15 cellular contexts compared by ENCODE assay signal in genomic region chr20:44467289-44467883, GRCh38. TPM values are rescaled to one million over a fixed set of nuclear protein-coding genes. Genes with fewer than 3 reads are reported as not detected.
DNase-seq lines count a peak whose midpoint lies in the region; ATAC-seq and TF ChIP-seq lines count a peak whose summit lies in the region.
"Had no signal": no experiment of that assay in that cellular context is flagged by ENCODE, and none has a peak within 500 bp of the region (broad histone marks: within the 10 kb centered on the region; RNA-seq: fewer than 3 reads in every experiment).

No MANE protein-coding gene starts in this region.

- ATAC-seq in left ventricle myocardium superior = peak; percentile 85
- no peak for ATAC-seq in HG03108 (IDR thresholded peaks at IDR 0.05; ENCODE audit: unreplicated experiment)
- ATAC-seq: esophagus mucosa, left lung had no signal

- peak overlapping the region; percentile 58 for H3K27ac Mint-ChIP-seq in MCF 10A (ENCODE audit: low read depth, unreplicated experiment)
- H3K27ac Mint-ChIP-seq: HFFc6 had no signal

- no peaks in the 10 kb centered on the region for H3K36me3 Mint-ChIP-seq in MCF 10A (ENCODE audit: insufficient read depth, unreplicated experiment)

- DNase-seq in MCF 10A (ENCODE audit: unreplicated experiment) = peak; percentile 97
- peak; percentile 58 for DNase-seq in left ventricle myocardium superior
- no peak for DNase-seq in T-helper 9 cell
- no peak for DNase-seq in COR-L47 (lab: John Stamatoyannopoulos, UW)
- no peak for DNase-seq in activated CD4-positive, alpha-beta T cell treated with anti-CD3 and anti-CD28 coated beads, Interleukin-2, amount 50 U/mL, for 48 hours
- DNase-seq: HFFc6, left lung, NCI-H1436 treated with DMSO at 0.1 percent for 48 hours, NCI-H774, trophoblast cell had no signal

- CTCF ChIA-PET in MCF 10A (lab: Yijun Ruan, JAX) = interaction anchor here (0.6 to 16.6 kb wide), 11 partner anchors 14 to 733 kb away, joined by 3 to 347 read pairs (median 6); partner anchors contain the start of gene FITM2

- H3K79me2 ChIP-seq in ACC112 (ENCODE audit: control insufficient read depth, insufficient read depth, low read length, unreplicated experiment) (no peaks in the 10 kb centered on the region), parathyroid adenoma (no peaks in the 10 kb centered on the region)

- no peaks in the 10 kb centered on the region for H3K9me3 ChIP-seq in parathyroid adenoma (ENCODE audit: control insufficient read depth, low read length)
- H3K9me3 ChIP-seq: left lung had no signal

- H3K27me3 ChIP-seq in ACC112 (ENCODE audit: insufficient read depth, low read length) = no peaks in the 10 kb centered on the region
- H3K27me3 ChIP-seq in parathyroid adenoma (ENCODE audit: control insufficient read depth, insufficient read depth, low read length) = no peaks in the 10 kb centered on the region
- H3K27me3 ChIP-seq: left lung had no signal

- H3K4me3 ChIP-seq in ACC112 (ENCODE audit: low read depth, low read length) (peak overlapping the region; percentile 23; the same call in 1 of the 2 replicates), parathyroid adenoma (ENCODE audit: low read depth, low read length) (no peak overlapping the region)
- H3K4me3 ChIP-seq: left lung had no signal

- H3K9me3 Mint-ChIP-seq in MCF 10A (ENCODE audit: unreplicated experiment) = no peaks in the 10 kb centered on the region
- H3K9me3 Mint-ChIP-seq: HFFc6, neural crest cell had no signal

- POLR2A ChIA-PET in MCF 10A (lab: Yijun Ruan, JAX) = interaction anchor here (0.6 to 2.5 kb wide), 16 partner anchors 8 to 690 kb away, joined by 3 to 13 read pairs (median 4); partner anchors contain the start of genes OSER1 and TTPAL

- peaks cover 40% of the 10 kb centered on the region for H3K4me1 Mint-ChIP-seq in MCF 10A (ENCODE audit: insufficient read depth, unreplicated experiment)

- H3K36me3 ChIP-seq in ACC112 (ENCODE audit: insufficient read depth, low read length) = no peaks in the 10 kb centered on the region
- H3K36me3 ChIP-seq in parathyroid adenoma (ENCODE audit: control insufficient read depth, insufficient read depth, low read length) = no peaks in the 10 kb centered on the region
- H3K36me3 ChIP-seq: left lung had no signal

- intact Hi-C loops in MCF 10A (cut with micrococcal nuclease) (no loop called here), left ventricle myocardium superior (cut with micrococcal nuclease) (loop anchor here (10.0 kb wide), 1 partner anchor 253 kb away; the partner anchor contains the start of gene OSER1)

- peak overlapping the region; percentile 0 for H2AFZ ChIP-seq in ACC112 (ENCODE audit: low read length, unreplicated experiment)
- H2AFZ ChIP-seq in parathyroid adenoma = peak overlapping the region; percentile 39

- no TSS peak for BruUV-seq in MCF 10A (replicated peaks; lab: Mats Ljungman, UMichigan)

- H3K27me3 Mint-ChIP-seq in MCF 10A (ENCODE audit: insufficient read depth, unreplicated experiment) = no peaks in the 10 kb centered on the region

- no peak overlapping the region for H3K9ac ChIP-seq in parathyroid adenoma

- H3K4me3 Mint-ChIP-seq in MCF 10A (ENCODE audit: unreplicated experiment) = peak overlapping the region; percentile 26
- H3K4me3 Mint-ChIP-seq: HFFc6, neural crest cell had no signal

- TF ChIP-seq CTCF in MCF 10A (IDR thresholded peaks at IDR 0.05; ENCODE audit: unreplicated experiment) = no peak
- no peak for TF ChIP-seq CTCF in parathyroid adenoma (IDR thresholded peaks at IDR 0.05)

- peak overlapping the region; percentile 0 for H3K4me2 ChIP-seq in parathyroid adenoma (ENCODE audit: low read length)

- H3K4me1 ChIP-seq in ACC112 (ENCODE audit: control insufficient read depth, insufficient read depth, low read length, unreplicated experiment) (peaks cover 47% of the 10 kb centered on the region), parathyroid adenoma (peaks cover 6% of the 10 kb centered on the region)
- H3K4me1 ChIP-seq: left lung had no signal

- H3K27ac ChIP-seq in ACC112 (ENCODE audit: low read depth, low read length) (peak overlapping the region; percentile 96), parathyroid adenoma (no peak overlapping the region)
- H3K27ac ChIP-seq: left lung had no signal

RNA-seq across cellular contexts. Expression of gene TTPAL, which starts 8.3 kb away (rescaled TPM):
- total RNA-seq in MCF 10A (2022) = 34.1 and 35.4 TPM in 2 replicates
- total RNA-seq in left ventricle myocardium superior = 4.1 TPM

RNA-seq across cellular contexts. Expression of gene SERINC3, which starts 54.5 kb away (rescaled TPM):
- total RNA-seq in MCF 10A (2022) (104 and 126 TPM in 2 replicates), left ventricle myocardium superior (89.9 TPM)

Comparison
In these comparisons a context has a peak if more than half of its experiments do, and no peak if none do; other contexts are left out.
1. DNase-seq: peak in MCF 10A (single experiment) and left ventricle myocardium superior (single experiment); none in T-helper 9 cell (single experiment), COR-L47 (single experiment) and activated CD4-positive, alpha-beta T cell treated with anti-CD3 and anti-CD28 coated beads, Interleukin-2, amount 50 U/mL, for 48 hours (0 of 2).